Comparison of ENCODE assay signal across 9 cellular contexts in the genomic region with DNA sequence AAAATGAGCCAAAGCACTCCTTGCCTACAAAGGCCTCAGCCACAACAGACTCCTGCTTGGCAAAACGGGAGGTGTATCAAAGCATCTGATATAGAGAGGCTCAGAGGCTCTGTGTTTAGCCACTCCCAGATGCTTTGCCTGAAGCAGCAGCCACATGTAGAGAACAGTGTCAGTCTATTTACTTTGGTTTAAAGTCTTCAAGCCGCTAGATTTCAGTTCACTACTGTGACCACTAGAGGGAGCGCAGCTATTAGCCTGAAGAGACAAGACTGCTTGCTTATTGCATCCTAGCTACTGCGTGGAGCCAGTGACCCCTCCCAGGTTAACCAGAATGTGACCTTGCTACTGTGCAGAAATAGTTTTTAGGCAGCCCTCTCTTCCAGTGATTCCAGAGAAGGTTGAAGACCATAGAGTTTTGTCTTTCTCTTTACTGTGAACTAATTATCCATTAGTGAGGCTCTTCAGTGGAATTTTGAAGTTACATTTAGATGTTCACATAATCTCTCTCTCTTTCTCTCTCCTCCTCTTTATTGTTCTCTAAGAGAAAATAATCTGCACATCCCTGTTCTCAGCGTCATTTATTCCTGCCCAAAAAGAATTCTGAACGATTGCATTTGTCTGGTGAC. TPM values are rescaled to one million over a fixed set of nuclear protein-coding genes. Genes with fewer than 3 reads are reported as not detected.
DNase-seq lines count a peak whose midpoint lies in the region; ATAC-seq and TF ChIP-seq lines count a peak whose summit lies in the region.
"Had no signal": no experiment of that assay in that cellular context is flagged by ENCODE, and none has a peak within 500 bp of the region (broad histone marks: within the 10 kb centered on the region; RNA-seq: fewer than 3 reads in every experiment).

No MANE protein-coding gene starts in this region.

- no peaks in the 10 kb centered on the region for H3K9me3 ChIP-seq in H9 (ENCODE audit: control insufficient read depth, low read depth, low read length)
- no peaks in the 10 kb centered on the region for H3K9me3 ChIP-seq in upper lobe of left lung

- no peaks in the 10 kb centered on the region for H3K4me1 ChIP-seq in H9 (ENCODE audit: insufficient read depth, low read length)
- H3K4me1 ChIP-seq in upper lobe of left lung = no peaks in the 10 kb centered on the region

- no peak overlapping the region for H2BK5ac ChIP-seq in H9 (ENCODE audit: insufficient read length, low read length)

- TF ChIP-seq EP300 in upper lobe of left lung (IDR thresholded peaks at IDR 0.05) = no peak

- H4K5ac ChIP-seq in H9 (ENCODE audit: insufficient read length, low read depth, low read length) = no peak overlapping the region

- H3K9ac ChIP-seq in H9 (ENCODE audit: extremely low read depth, insufficient read length, low read length) = no peak overlapping the region

- H3K36me3 ChIP-seq in upper lobe of left lung = no peaks in the 10 kb centered on the region

- H3K56ac ChIP-seq in H9 (ENCODE audit: insufficient read length, low read depth, low read length) = no peak overlapping the region

- H3K18ac ChIP-seq in H9 (ENCODE audit: insufficient read length, low read depth, low read length) = no peak overlapping the region

- H3K4me3 ChIP-seq in foreskin fibroblast (ENCODE audit: low read depth in 1 of 2, low read length in 2 of 2) (no peak overlapping the region), upper lobe of left lung (no peak overlapping the region)
- H3K4me3 ChIP-seq: skin epidermis had no signal

- H3K27me3 ChIP-seq in H9 (ENCODE audit: insufficient read depth, low read length) (no peaks in the 10 kb centered on the region), upper lobe of left lung (no peaks in the 10 kb centered on the region)

- TF ChIP-seq POLR2A in upper lobe of left lung (IDR thresholded peaks at IDR 0.05) = no peak

- no peaks in the 10 kb centered on the region for H3K36me3 Mint-ChIP-seq in H9 (ENCODE audit: insufficient read depth in 1 of 3, low read depth in 3 of 3)
- H3K36me3 Mint-ChIP-seq in activated T-helper 1 cell treated with anti-CD3 and anti-CD28 coated beads, Interleukin-12 subunit alpha, Interleukin-12 subunit beta, Interleukin-2, Interleukin-4 antibody, amounts not matched to agents 30 ng/mL and 10 ng/mL and 1 ng/mL, durations not matched to agents 14 hours and 24 hours and 36 hours (ENCODE audit: low read depth) = no peaks in the 10 kb centered on the region

- no peak overlapping the region for H4K91ac ChIP-seq in H9 (ENCODE audit: insufficient read length, low read depth, low read length)

- H4K20me1 ChIP-seq in H9 (ENCODE audit: control insufficient read depth, insufficient read depth, insufficient read length) = no peaks in the 10 kb centered on the region

- DNase-seq in GM04504 (ENCODE audit: low read depth) = peak; percentile 62
- DNase-seq in H9 = peak; percentile 86
- peak; percentile 81 for DNase-seq in LoVo (ENCODE audit: low spot score)
- peak; percentile 65 for DNase-seq in RPMI7951 (ENCODE audit: low read depth)
- peak; percentile 40 for DNase-seq in activated T-helper 1 cell treated with anti-CD3 and anti-CD28 coated beads, Interleukin-12 subunit alpha, Interleukin-12 subunit beta, Interleukin-2, Interleukin-4 antibody, amounts not matched to agents 30 ng/mL and 10 ng/mL and 1 ng/mL, durations not matched to agents 14 hours and 24 hours and 36 hours (ENCODE audit: low spot score)
- peak; percentile 75 to 92 for DNase-seq in foreskin fibroblast
- no peak for DNase-seq in omental fat pad (ENCODE audit: low spot score)
- DNase-seq in upper lobe of left lung = peak in 1 of 2 donors; percentile 60

- intact Hi-C loops in activated T-helper 1 cell treated with anti-CD3 and anti-CD28 coated beads, Interleukin-12 subunit alpha, Interleukin-12 subunit beta, Interleukin-2, Interleukin-4 antibody, amounts not matched to agents 30 ng/mL and 10 ng/mL and 1 ng/mL, durations not matched to agents 14 hours and 24 hours and 36 hours (cut with micrococcal nuclease) = loop anchor here (1.0 to 10.0 kb wide), 2 partner anchors 195 to 281 kb away; no protein-coding TSS in a partner anchor

- no peak overlapping the region for H3K4me3 Mint-ChIP-seq in H9
- no peak overlapping the region for H3K4me3 Mint-ChIP-seq in activated T-helper 1 cell treated with anti-CD3 and anti-CD28 coated beads, Interleukin-12 subunit alpha, Interleukin-12 subunit beta, Interleukin-2, Interleukin-4 antibody, amounts not matched to agents 30 ng/mL and 10 ng/mL and 1 ng/mL, durations not matched to agents 14 hours and 24 hours and 36 hours

- peaks cover 3% of the 10 kb centered on the region for H3K27me3 Mint-ChIP-seq in H9 (ENCODE audit: low read depth)
- H3K27me3 Mint-ChIP-seq in activated T-helper 1 cell treated with anti-CD3 and anti-CD28 coated beads, Interleukin-12 subunit alpha, Interleukin-12 subunit beta, Interleukin-2, Interleukin-4 antibody, amounts not matched to agents 30 ng/mL and 10 ng/mL and 1 ng/mL, durations not matched to agents 14 hours and 24 hours and 36 hours (ENCODE audit: insufficient read depth) = peaks cover 2% of the 10 kb centered on the region

- no peak overlapping the region for H3K14ac ChIP-seq in H9 (ENCODE audit: insufficient read depth, low read length)

- H2BK12ac ChIP-seq in H9 (ENCODE audit: insufficient read length, low read depth, low read length) = no peak overlapping the region

- ATAC-seq in omental fat pad (ENCODE audit: low FRiP score) (peak; percentile 88), upper lobe of left lung (ENCODE audit: low FRiP score in 2 of 2) (peak; percentile 90 to 92)

- H2AFZ ChIP-seq in H9 (ENCODE audit: low read length) = no peak overlapping the region

- H2AK5ac ChIP-seq in H9 (ENCODE audit: insufficient read length, low read length) = no peak overlapping the region

- H3K27ac ChIP-seq in H9 (ENCODE audit: insufficient read length, low read depth, low read length) (no peak overlapping the region), upper lobe of left lung (no peak overlapping the region)
- H3K27ac ChIP-seq: skin epidermis had no signal

- no peaks in the 10 kb centered on the region for H3K79me1 ChIP-seq in H9 (ENCODE audit: insufficient read depth, low read depth, low read length, poor library complexity, severe bottlenecking)

- no peak overlapping the region for H2BK120ac ChIP-seq in H9 (ENCODE audit: low read depth, low read length, poor library complexity, severe bottlenecking)

- peak; percentile 94 for TF ChIP-seq CTCF in H9 (conservative IDR thresholded peaks at IDR 0.05)
- TF ChIP-seq CTCF in foreskin fibroblast (IDR thresholded peaks at IDR 0.05; ENCODE audit: low read depth, low read length) = peak; percentile 92
- TF ChIP-seq CTCF in omental fat pad (IDR thresholded peaks at IDR 0.05) = no peak
- TF ChIP-seq CTCF in upper lobe of left lung (IDR thresholded peaks at IDR 0.05) = peak; percentile 49 to 83 (median 78)

- no peaks in the 10 kb centered on the region for H3K23me2 ChIP-seq in H9 (ENCODE audit: insufficient read length, low read depth, low read length, poor library complexity, severe bottlenecking)

- H2BK15ac ChIP-seq in H9 (ENCODE audit: low read depth, low read length) = no peak overlapping the region

- no peak overlapping the region for H4K8ac ChIP-seq in H9 (replicated peaks; ENCODE audit: insufficient read length, low read depth, low read length)

- H3K23ac ChIP-seq in H9 (ENCODE audit: insufficient read length, low read depth, low read length) = no peak overlapping the region

- WGBS in H9 (ENCODE audit: extremely low coverage, insufficient read length, low lambda C conversion rate) = no CpG with 5 or more reads among the region's 6 CpGs
- 12 to 14% methylated on average over 5 to 6 of the region's 6 CpGs for WGBS in upper lobe of left lung, 2 donors

- H3K9me3 Mint-ChIP-seq in H9 = no peaks in the 10 kb centered on the region
- no peaks in the 10 kb centered on the region for H3K9me3 Mint-ChIP-seq in activated T-helper 1 cell treated with anti-CD3 and anti-CD28 coated beads, Interleukin-12 subunit alpha, Interleukin-12 subunit beta, Interleukin-2, Interleukin-4 antibody, amounts not matched to agents 30 ng/mL and 10 ng/mL and 1 ng/mL, durations not matched to agents 14 hours and 24 hours and 36 hours

- H3K4ac ChIP-seq in H9 (ENCODE audit: low read depth, low read length) = no peak overlapping the region

- no peak overlapping the region for H2BK20ac ChIP-seq in H9 (ENCODE audit: low read depth, low read length, poor library complexity, severe bottlenecking)

- H3K27ac Mint-ChIP-seq in H9 = no peak overlapping the region
- no peak overlapping the region for H3K27ac Mint-ChIP-seq in activated T-helper 1 cell treated with anti-CD3 and anti-CD28 coated beads, Interleukin-12 subunit alpha, Interleukin-12 subunit beta, Interleukin-2, Interleukin-4 antibody, amounts not matched to agents 30 ng/mL and 10 ng/mL and 1 ng/mL, durations not matched to agents 14 hours and 24 hours and 36 hours

- H3K4me2 ChIP-seq in H9 (ENCODE audit: insufficient read depth, insufficient read length, low read length) = no peak overlapping the region

- H3K4me1 Mint-ChIP-seq in H9 = 0 out of 4 replicates have a peak, but pooled peaks cover 2% of the 10 kb centered on the region in 2 experiments
- no peaks in the 10 kb centered on the region for H3K4me1 Mint-ChIP-seq in activated T-helper 1 cell treated with anti-CD3 and anti-CD28 coated beads, Interleukin-12 subunit alpha, Interleukin-12 subunit beta, Interleukin-2, Interleukin-4 antibody, amounts not matched to agents 30 ng/mL and 10 ng/mL and 1 ng/mL, durations not matched to agents 14 hours and 24 hours and 36 hours (ENCODE audit: low read depth)

- H3K79me2 ChIP-seq in H9 (ENCODE audit: insufficient read depth, low read length) = no peaks in the 10 kb centered on the region

- H3T11ph ChIP-seq in H9 (ENCODE audit: low read length) = no peak overlapping the region

RNA-seq across cellular contexts. Expression of a gene that starts 39.3 kb away (rescaled TPM):
- total RNA-seq in H9 (2021) = not detected in 2 replicates
- total RNA-seq in RPMI7951 (2014; rRNA removed; shearing (Covaris generic)) = under 0.01 TPM in 1 of 2 replicates, not detected in the other
- not detected in 2 replicates for total RNA-seq in activated T-helper 1 cell treated with anti-CD3 and anti-CD28 coated beads, Interleukin-12 subunit alpha, Interleukin-12 subunit beta, Interleukin-2, Interleukin-4 antibody, amounts not matched to agents 30 ng/mL and 10 ng/mL and 1 ng/mL, durations not matched to agents 14 hours and 24 hours and 36 hours
- 10 to 100 TPM in 1 of 4 donors, 1 to 10 TPM in 3; 2.0 to 24.6 (median 4.4) TPM for total RNA-seq in omental fat pad
- total RNA-seq in upper lobe of left lung = 10 to 100 TPM in 2 of 6 donors, 1 to 10 TPM in 4; 3.1 to 14.9 (median 9.1) TPM

Comparison
In these comparisons a context has a peak if more than half of its experiments do, and no peak if none do; other contexts are left out.
1. CTCF ChIP-seq: peak in H9 (single experiment), foreskin fibroblast (single experiment) and upper lobe of left lung (6 of 6); none in omental fat pad (0 of 3).